17 cellular contexts compared by ENCODE assay signal in the genomic region with DNA sequence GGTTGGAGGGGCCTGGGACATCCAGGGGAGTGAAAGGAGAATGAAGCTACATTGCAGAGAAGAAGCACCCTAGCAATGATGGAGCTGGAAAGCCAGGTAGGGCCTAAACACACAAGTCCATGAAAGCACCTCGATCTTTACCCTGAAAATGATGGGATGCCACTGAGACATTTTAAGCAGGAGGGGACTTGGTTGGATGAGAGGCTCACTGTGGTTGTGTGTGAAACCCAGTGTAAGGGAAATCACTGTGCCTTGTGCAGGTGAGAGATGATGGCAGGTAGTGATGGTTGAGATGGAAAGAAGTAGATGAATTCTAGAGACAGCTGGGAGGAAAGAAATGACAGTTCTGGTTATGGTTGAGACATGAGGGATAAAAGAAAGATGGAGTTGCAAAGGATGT.
DNase-seq lines count a peak whose midpoint lies in the region; ATAC-seq lines count a peak whose summit lies in the region.
"Had no signal": no experiment of that assay in that cellular context is flagged by ENCODE, and none has a peak within 500 bp of the region (broad histone marks: within the 10 kb centered on the region; RNA-seq: fewer than 3 reads in every experiment).

No MANE protein-coding gene starts in this region.

- ATAC-seq in activated T-cell treated with anti-CD3 and anti-CD28 coated beads, Interleukin-2, amount 50 U/mL, for 72 hours (replicated peaks in 1 of 2) = no peak
- ATAC-seq in central memory CD8-positive, alpha-beta T cell (replicated peaks; ENCODE audit: extremely low read depth, poor library complexity, severe bottlenecking) = no peak
- ATAC-seq in naive B cell (ENCODE audit: low read depth in 2 of 2) (no peak), HG03139 (IDR thresholded peaks at IDR 0.05; ENCODE audit: unreplicated experiment) (no peak)
- ATAC-seq: GM12878 had no signal

- H3K27ac Mint-ChIP-seq in activated T-cell treated with anti-CD3 and anti-CD28 coated beads, Interleukin-2, amount 50 U/mL, for 72 hours = peak overlapping the region; percentile 8
- H3K27ac Mint-ChIP-seq in central memory CD8-positive, alpha-beta T cell (ENCODE audit: low read depth) = peak overlapping the region; percentile 58
- peak overlapping the region in 5 of 6 donors; percentile 15 to 89 (median 74) for H3K27ac Mint-ChIP-seq in naive B cell
- H3K27ac Mint-ChIP-seq: CD4-positive, alpha-beta T cell had no signal

- H3K36me3 Mint-ChIP-seq in activated T-cell treated with anti-CD3 and anti-CD28 coated beads, Interleukin-2, amount 50 U/mL, for 72 hours (ENCODE audit: insufficient read depth in 2 of 2) = peaks cover 7 to 11% of the 10 kb centered on the region in 2 donors
- H3K36me3 Mint-ChIP-seq in central memory CD8-positive, alpha-beta T cell (ENCODE audit: insufficient read depth) = peaks cover 57% of the 10 kb centered on the region
- H3K36me3 Mint-ChIP-seq in naive B cell = peaks cover 62 to 63% of the 10 kb centered on the region in 2 donors

- H3K4me1 Mint-ChIP-seq in activated T-cell treated with anti-CD3 and anti-CD28 coated beads, Interleukin-2, amount 50 U/mL, for 72 hours (ENCODE audit: low read depth) = no peaks in the 10 kb centered on the region
- H3K4me1 Mint-ChIP-seq in central memory CD8-positive, alpha-beta T cell = peaks cover 19% of the 10 kb centered on the region
- peaks cover 5 to 20% (median 12%) of the 10 kb centered on the region in 3 donors for H3K4me1 Mint-ChIP-seq in naive B cell

- DNase-seq in activated T-cell treated with anti-CD3 and anti-CD28 coated beads, Interleukin-2, amount 50 U/mL, for 72 hours = no peak
- no peak for DNase-seq in activated T-cell treated with anti-CD3 and anti-CD28 coated beads, Interleukin-2, amount 50 U/mL, for 1 hour
- DNase-seq in central memory CD8-positive, alpha-beta T cell (ENCODE audit: low spot score in 2 of 2) = no peak
- no peak for DNase-seq in naive B cell
- DNase-seq in DMS53 (lab: John Stamatoyannopoulos, UW) = no peak
- no peak for DNase-seq in SHP77 treated with DMSO at 0.1 percent for 48 hours (lab: John Stamatoyannopoulos, UW)
- DNase-seq: ACHN; C1 segment of cervical spinal cord; Calu3; CD4-positive, alpha-beta T cell; DMS 273 treated with DMSO at 0.1 percent for 48 hours; DMS79; GM23248; H7; KBM-7 had no signal

- H3K4me3 Mint-ChIP-seq in activated T-cell treated with anti-CD3 and anti-CD28 coated beads, Interleukin-2, amount 50 U/mL, for 72 hours = no peak overlapping the region
- H3K4me3 Mint-ChIP-seq in central memory CD8-positive, alpha-beta T cell = no peak overlapping the region
- H3K4me3 Mint-ChIP-seq in naive B cell = peak overlapping the region in 1 of 8 donors; percentile 37
- H3K4me3 Mint-ChIP-seq: CD4-positive, alpha-beta T cell had no signal

- H3K27me3 Mint-ChIP-seq in activated T-cell treated with anti-CD3 and anti-CD28 coated beads, Interleukin-2, amount 50 U/mL, for 72 hours (ENCODE audit: low read depth) = no peaks in the 10 kb centered on the region
- H3K27me3 Mint-ChIP-seq in central memory CD8-positive, alpha-beta T cell = no peaks in the 10 kb centered on the region
- H3K27me3 Mint-ChIP-seq in naive B cell = no peaks in the 10 kb centered on the region
- H3K27me3 Mint-ChIP-seq: CD4-positive, alpha-beta T cell had no signal

- H3K9me3 Mint-ChIP-seq in activated T-cell treated with anti-CD3 and anti-CD28 coated beads, Interleukin-2, amount 50 U/mL, for 72 hours = no peaks in the 10 kb centered on the region
- no peaks in the 10 kb centered on the region for H3K9me3 Mint-ChIP-seq in central memory CD8-positive, alpha-beta T cell
- H3K9me3 Mint-ChIP-seq in naive B cell = peaks cover 0 to 1% (median 0%) of the 10 kb centered on the region in 7 donors
- H3K9me3 Mint-ChIP-seq: CD4-positive, alpha-beta T cell had no signal

Comparison
In these comparisons a context has a peak if more than half of its experiments do, and no peak if none do; other contexts are left out.
1. H3K27ac Mint-ChIP-seq: peak in every context shown above with its lines; median percentile 74 in naive B cell; 58 in central memory CD8-positive, alpha-beta T cell; 8 in activated T-cell treated with anti-CD3 and anti-CD28 coated beads, Interleukin-2, amount 50 U/mL, for 72 hours.